8 cellular contexts compared by ENCODE assay signal in the genomic region with DNA sequence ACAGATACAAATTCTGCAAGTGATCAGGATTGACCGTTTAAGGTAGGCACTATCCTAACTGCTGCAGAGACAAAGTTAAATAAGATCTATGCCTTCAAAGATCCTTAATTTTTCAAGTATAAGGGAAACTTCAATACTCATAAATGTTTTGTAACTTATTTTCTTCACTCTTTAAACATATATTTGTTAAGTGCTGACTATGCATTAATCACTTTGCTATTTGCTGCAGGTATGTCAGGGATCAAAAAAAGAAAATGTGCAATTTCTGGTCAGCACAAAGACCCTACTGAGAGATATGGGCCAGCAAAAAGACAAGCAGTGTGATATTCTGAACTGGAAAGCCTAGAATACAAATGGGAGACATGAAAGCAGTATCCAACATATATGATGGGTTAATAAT.
"Had no signal": no experiment of that assay in that cellular context is flagged by ENCODE, and none has a peak within 500 bp of the region (broad histone marks: within the 10 kb centered on the region; RNA-seq: fewer than 3 reads in every experiment).

No MANE protein-coding gene starts in this region.

- H3K4me1 ChIP-seq: HAP-1 had no signal

- H3K4me3 ChIP-seq: GM23248, HAP-1 had no signal

- DNase-seq: GM23248, H7, HFFc6, Kasumi-1, KG1 had no signal

- H3K36me3 ChIP-seq: HAP-1 had no signal

- ATAC-seq: HCT116 had no signal

- H2AFZ ChIP-seq: GM23248 had no signal

- H3K9ac ChIP-seq: GM23248 had no signal

- H3K27ac ChIP-seq: GM23248, HL-60 had no signal

- H3K9me3 ChIP-seq: HAP-1 had no signal
